Comparison of ENCODE assay signal across 7 cellular contexts in genomic region chr19:16571689-16572331, GRCh38. TPM values are rescaled to one million over a fixed set of nuclear protein-coding genes. Genes with fewer than 3 reads are reported as not detected.
DNase-seq lines count a peak whose midpoint lies in the region; ATAC-seq and TF ChIP-seq lines count a peak whose summit lies in the region.

No MANE protein-coding gene starts in this region.

- peaks cover 37% of the 10 kb centered on the region for H3K4me1 ChIP-seq in stomach smooth muscle (ENCODE audit: control insufficient read depth, insufficient read depth, low read length)

- peaks cover 14 to 19% of the 10 kb centered on the region in 2 donors for H3K36me3 ChIP-seq in stomach smooth muscle (ENCODE audit: control insufficient read depth in 2 of 2, insufficient read depth in 2 of 2, low read length in 2 of 2)

- peak; percentile 20 for ATAC-seq in GM21786 (IDR thresholded peaks at IDR 0.05; ENCODE audit: unreplicated experiment)

- H3K4me3 ChIP-seq in astrocyte of the spinal cord (ENCODE audit: low read depth, low read length) (peak overlapping the region; percentile 88), stomach smooth muscle (ENCODE audit: low read length in 2 of 2) (peak overlapping the region; percentile 89 to 93)

- in situ Hi-C loops in GM13976 (cut with MboI; ENCODE audit: low sequenced_read_pairs, unreplicated experiment) = no loop called here
- in situ Hi-C loops in astrocyte of the spinal cord (cut with HindIII; ENCODE audit: low sequenced_read_pairs) = no loop called here
- in situ Hi-C loops in G401 (cut with HindIII; ENCODE audit: low sequenced_read_pairs) = no loop called here

- H3K27me3 ChIP-seq in stomach smooth muscle (ENCODE audit: control insufficient read depth in 1 of 2, insufficient read depth in 2 of 2, low read length in 2 of 2) = no peaks in the 10 kb centered on the region

- no peak for TF ChIP-seq CTCF in GM13976 (IDR thresholded peaks at IDR 0.05; ENCODE audit: borderline replicate concordance, control extremely low read depth, extremely low read depth, insufficient read depth, missing control alignments)
- TF ChIP-seq CTCF in astrocyte of the spinal cord (IDR thresholded peaks at IDR 0.05; ENCODE audit: low read depth, low read length) = no peak

- peak overlapping the region; percentile 81 to 82 for H3K9ac ChIP-seq in stomach smooth muscle (ENCODE audit: low read length in 2 of 2)

- H3K27ac ChIP-seq in stomach smooth muscle (ENCODE audit: low read length) = peak overlapping the region; percentile 31

- DNase-seq in GM13976 (ENCODE audit: low spot score) (peak; percentile 64), NAMALWA (ENCODE audit: low spot score) (peak; percentile 63), astrocyte of the spinal cord (ENCODE audit: low read depth, low spot score) (no peak), kidney tubule cell (ENCODE audit: low spot score) (peak; percentile 49), G401 (ENCODE audit: low spot score) (no peak)

- no peaks in the 10 kb centered on the region for H3K9me3 ChIP-seq in stomach smooth muscle (ENCODE audit: control insufficient read depth in 2 of 2, low read length in 2 of 2)

RNA-seq across cellular contexts. Expression of gene SLC35E1, which starts 0.4 kb away (rescaled TPM):
- 25.0 and 25.7 TPM in 2 replicates for total RNA-seq in G401 (2014; rRNA removed; shearing (Covaris generic))

RNA-seq across cellular contexts. Expression of gene CHERP, which starts 29.6 kb away (rescaled TPM):
- total RNA-seq in G401 (2014; rRNA removed; shearing (Covaris generic)) = 3.3 and 4.6 TPM in 2 replicates

RNA-seq across cellular contexts. Expression of gene MED26, which starts 56.2 kb away (rescaled TPM):
- total RNA-seq in G401 (2014; rRNA removed; shearing (Covaris generic)) = 10.7 and 13.6 TPM in 2 replicates

Comparison
In these comparisons a context has a peak if more than half of its experiments do, and no peak if none do; other contexts are left out.
1. DNase-seq: peak in GM13976 (single experiment), NAMALWA (single experiment) and kidney tubule cell (single experiment); none in astrocyte of the spinal cord (single experiment) and G401 (single experiment).